ENCODE assay signal across 16 cellular contexts in the genomic region with DNA sequence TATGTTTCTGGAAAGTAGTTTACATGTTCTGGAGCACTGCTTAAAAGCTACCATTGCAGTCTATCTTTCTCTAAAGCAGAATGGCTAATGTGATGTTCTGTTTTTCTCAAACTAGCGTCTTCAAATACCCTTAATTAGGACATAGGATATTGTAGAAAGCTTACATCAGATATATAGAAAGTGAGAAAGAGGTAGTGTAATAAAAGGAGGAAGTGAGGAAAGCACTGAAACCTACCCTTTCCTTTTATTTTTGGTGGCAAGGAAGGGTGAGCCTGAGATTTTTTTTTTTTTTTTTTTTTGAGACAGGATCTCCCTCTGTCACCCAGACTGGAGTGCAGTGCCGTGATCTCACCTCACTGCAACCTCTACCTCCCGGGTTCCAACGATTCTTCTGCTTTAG. TPM values are rescaled to one million over a fixed set of nuclear protein-coding genes. Genes with fewer than 3 reads are reported as not detected.
DNase-seq lines count a peak whose midpoint lies in the region; ATAC-seq and TF ChIP-seq lines count a peak whose summit lies in the region.
"Had no signal": no experiment of that assay in that cellular context is flagged by ENCODE, and none has a peak within 500 bp of the region (broad histone marks: within the 10 kb centered on the region; RNA-seq: fewer than 3 reads in every experiment).

No MANE protein-coding gene starts in this region.

- H3K27ac ChIP-seq in OCI-LY3 (ENCODE audit: low read length), result peak overlapping the region; percentile 77
- H3K27ac ChIP-seq in vagina, result no peak overlapping the region
- H3K27ac ChIP-seq: A549 had no signal

- peak overlapping the region; percentile 65 for H3K4me2 ChIP-seq in OCI-LY3 (ENCODE audit: low read length)
- H3K4me2 ChIP-seq: A549 had no signal

- ATAC-seq in activated CD8-positive, alpha-beta memory T cell treated with anti-CD3 and anti-CD28 coated beads, Interleukin-2, amount 10 ng/mL, durations not matched to agents 7 days and 5 days, result no peak
- ATAC-seq in HG02884 (IDR thresholded peaks at IDR 0.05; ENCODE audit: unreplicated experiment) (peak; percentile 59), GM19035 (IDR thresholded peaks at IDR 0.05; ENCODE audit: unreplicated experiment) (no peak)
- ATAC-seq in stimulated activated naive B cell treated with anti-CD40 and anti-IgM and Interleukin-4, amounts not matched to agents 10 μg/mL and 1 μg/mL and 100 μg/mL, for 72 hours (replicated peaks), result peak; percentile 99
- ATAC-seq: A549 had no signal

- no peak for TF ChIP-seq POLR2A in vagina (IDR thresholded peaks at IDR 0.05)

- H3K36me3 ChIP-seq in OCI-LY3 (replicated peaks; ENCODE audit: low read depth, low read length) (peaks cover 9% of the 10 kb centered on the region), vagina (peaks cover 0 to 34% of the 10 kb centered on the region in 2 donors)

- DNase-seq in activated CD8-positive, alpha-beta memory T cell treated with anti-CD3 and anti-CD28 coated beads, Interleukin-2, amount 10 ng/mL, durations not matched to agents 7 days and 5 days, result no peak
- DNase-seq in activated CD8-positive, alpha-beta memory T cell treated with anti-CD3 and anti-CD28 coated beads, Interleukin-2, amount 50 U/mL, for 4 hours, result no peak
- no peak for DNase-seq in stimulated activated naive B cell treated with anti-CD40 and anti-IgM and Interleukin-4, amounts not matched to agents 10 μg/mL and 1 μg/mL and 100 μg/mL, for 72 hours
- DNase-seq in DMS79 treated with DMSO at 0.1 percent for 48 hours (lab: John Stamatoyannopoulos, UW) (no peak), vagina (ENCODE audit: extremely low spot score in 2 of 2) (no peak)
- DNase-seq: activated CD8-positive, alpha-beta memory T cell treated with anti-CD3 and anti-CD28 coated beads, Interleukin-2, amount 50 U/mL, for 48 hours; DMS79; endodermal cell; HFFc6; stimulated activated CD4-positive, alpha-beta T cell treated with anti-CD3 and anti-CD28 coated beads, Interleukin-1b, Interleukin-23, amount 100 ng/mL, for 48 hours had no signal

- peaks cover 18% of the 10 kb centered on the region for H3K4me1 ChIP-seq in OCI-LY3 (ENCODE audit: low read length)
- H3K4me1 ChIP-seq in vagina, result no peaks in the 10 kb centered on the region
- H3K4me1 ChIP-seq: A549 had no signal

- intact Hi-C loops in vagina (cut with DNase I), result no loop called here

- H4K20me1 ChIP-seq in OCI-LY3 (ENCODE audit: insufficient read depth, low read length), result no peaks in the 10 kb centered on the region

- H3K27me3 Mint-ChIP-seq in activated CD8-positive, alpha-beta memory T cell treated with anti-CD3 and anti-CD28 coated beads, Interleukin-2, amount 10 ng/mL, durations not matched to agents 7 days and 5 days, result no peaks in the 10 kb centered on the region
- no peaks in the 10 kb centered on the region for H3K27me3 Mint-ChIP-seq in stimulated activated naive B cell treated with anti-CD40 and anti-IgM and Interleukin-4, amounts not matched to agents 10 μg/mL and 1 μg/mL and 100 μg/mL, for 72 hours
- H3K27me3 Mint-ChIP-seq: progenitor cell of endocrine pancreas had no signal

- H2AFZ ChIP-seq in OCI-LY3 (ENCODE audit: low read depth, low read length), result no peak overlapping the region

- no peak overlapping the region for H3K4me3 Mint-ChIP-seq in activated CD8-positive, alpha-beta memory T cell treated with anti-CD3 and anti-CD28 coated beads, Interleukin-2, amount 10 ng/mL, durations not matched to agents 7 days and 5 days
- peak overlapping the region; percentile 30 to 60 for H3K4me3 Mint-ChIP-seq in stimulated activated naive B cell treated with anti-CD40 and anti-IgM and Interleukin-4, amounts not matched to agents 10 μg/mL and 1 μg/mL and 100 μg/mL, for 72 hours
- H3K4me3 Mint-ChIP-seq: endodermal cell, HFFc6 had no signal

- no peaks in the 10 kb centered on the region for H3K9me3 ChIP-seq in OCI-LY3 (ENCODE audit: insufficient read depth, low read length)
- no peaks in the 10 kb centered on the region for H3K9me3 ChIP-seq in vagina
- H3K9me3 ChIP-seq: A549 had no signal

- no peak for TF ChIP-seq CTCF in OCI-LY3 (IDR thresholded peaks at IDR 0.05; ENCODE audit: low read depth, low read length)
- TF ChIP-seq CTCF in vagina (IDR thresholded peaks at IDR 0.05), result no peak

- H3K36me3 Mint-ChIP-seq in activated CD8-positive, alpha-beta memory T cell treated with anti-CD3 and anti-CD28 coated beads, Interleukin-2, amount 10 ng/mL, durations not matched to agents 7 days and 5 days, result peaks cover 11% of the 10 kb centered on the region
- H3K36me3 Mint-ChIP-seq in stimulated activated naive B cell treated with anti-CD40 and anti-IgM and Interleukin-4, amounts not matched to agents 10 μg/mL and 1 μg/mL and 100 μg/mL, for 72 hours, result peaks cover 13 to 16% of the 10 kb centered on the region in 2 donors

- peak overlapping the region; percentile 3 for H3K27ac Mint-ChIP-seq in activated CD8-positive, alpha-beta memory T cell treated with anti-CD3 and anti-CD28 coated beads, Interleukin-2, amount 10 ng/mL, durations not matched to agents 7 days and 5 days
- peak overlapping the region; percentile 66 for H3K27ac Mint-ChIP-seq in stimulated activated naive B cell treated with anti-CD40 and anti-IgM and Interleukin-4, amounts not matched to agents 10 μg/mL and 1 μg/mL and 100 μg/mL, for 72 hours
- H3K27ac Mint-ChIP-seq: endodermal cell, HFFc6, progenitor cell of endocrine pancreas had no signal

- H3K27me3 ChIP-seq in OCI-LY3 (ENCODE audit: low read depth, low read length) (no peaks in the 10 kb centered on the region), vagina (no peaks in the 10 kb centered on the region)

- no peaks in the 10 kb centered on the region for H3K9me3 Mint-ChIP-seq in activated CD8-positive, alpha-beta memory T cell treated with anti-CD3 and anti-CD28 coated beads, Interleukin-2, amount 10 ng/mL, durations not matched to agents 7 days and 5 days (ENCODE audit: low read depth)
- no peaks in the 10 kb centered on the region for H3K9me3 Mint-ChIP-seq in stimulated activated naive B cell treated with anti-CD40 and anti-IgM and Interleukin-4, amounts not matched to agents 10 μg/mL and 1 μg/mL and 100 μg/mL, for 72 hours
- H3K9me3 Mint-ChIP-seq: endodermal cell, HFFc6 had no signal

- CTCF ChIA-PET in activated CD8-positive, alpha-beta memory T cell treated with anti-CD3 and anti-CD28 coated beads, Interleukin-2, amount 10 ng/mL, durations not matched to agents 7 days and 5 days (lab: Charles Lee), result interaction anchor here (0.7 to 1.6 kb wide), 3 partner anchors 17 to 335 kb away, joined by 3 to 5 read pairs (median 4); no protein-coding TSS in a partner anchor

- peaks cover 2% of the 10 kb centered on the region for H3K4me1 Mint-ChIP-seq in activated CD8-positive, alpha-beta memory T cell treated with anti-CD3 and anti-CD28 coated beads, Interleukin-2, amount 10 ng/mL, durations not matched to agents 7 days and 5 days
- H3K4me1 Mint-ChIP-seq in stimulated activated naive B cell treated with anti-CD40 and anti-IgM and Interleukin-4, amounts not matched to agents 10 μg/mL and 1 μg/mL and 100 μg/mL, for 72 hours, result peaks cover 9 to 23% of the 10 kb centered on the region in 2 donors
- H3K4me1 Mint-ChIP-seq: endodermal cell had no signal

- H3K79me2 ChIP-seq in OCI-LY3 (ENCODE audit: low read length), result no peaks in the 10 kb centered on the region

- peak overlapping the region; percentile 25 for H3K4me3 ChIP-seq in OCI-LY3 (ENCODE audit: low read length)
- H3K4me3 ChIP-seq in vagina, result no peak overlapping the region
- H3K4me3 ChIP-seq: A549, lung had no signal

- H3K9ac ChIP-seq in OCI-LY3 (ENCODE audit: low read length), result peak overlapping the region; percentile 27; the same call in 1 of the 2 replicates

RNA-seq across cellular contexts. Expression of a gene that starts 9.4 kb away (rescaled TPM):
- 10 to 100 TPM; 28.8 to 31.4 TPM for total RNA-seq in activated CD8-positive, alpha-beta memory T cell treated with anti-CD3 and anti-CD28 coated beads, Interleukin-2, amount 10 ng/mL, durations not matched to agents 7 days and 5 days
- 13.8 TPM for total RNA-seq in vagina

RNA-seq across cellular contexts. Expression of a gene that starts 43.1 kb away (rescaled TPM):
- not detected for total RNA-seq in activated CD8-positive, alpha-beta memory T cell treated with anti-CD3 and anti-CD28 coated beads, Interleukin-2, amount 10 ng/mL, durations not matched to agents 7 days and 5 days
- 2.7 TPM for total RNA-seq in vagina

Comparison
In these comparisons a context has a peak if more than half of its experiments do, and no peak if none do; other contexts are left out.
1. ATAC-seq: peak in HG02884 (single experiment) and stimulated activated naive B cell treated with anti-CD40 and anti-IgM and Interleukin-4, amounts not matched to agents 10 μg/mL and 1 μg/mL and 100 μg/mL, for 72 hours (2 of 2); none in activated CD8-positive, alpha-beta memory T cell treated with anti-CD3 and anti-CD28 coated beads, Interleukin-2, amount 10 ng/mL, durations not matched to agents 7 days and 5 days (single experiment) and GM19035 (single experiment).